11 cellular contexts compared by ENCODE assay signal in genomic region chr4:168634276-168634802, GRCh38.
DNase-seq lines count a peak whose midpoint lies in the region; ATAC-seq and TF ChIP-seq lines count a peak whose summit lies in the region.
"Had no signal": no experiment of that assay in that cellular context is flagged by ENCODE, and none has a peak within 500 bp of the region (broad histone marks: within the 10 kb centered on the region; RNA-seq: fewer than 3 reads in every experiment).

No MANE protein-coding gene starts in this region.

- POLR2A ChIA-PET in GM10248 (lab: Yijun Ruan, JAX) = no interaction called here

- no peak for TF ChIP-seq POLR2A in sigmoid colon (IDR thresholded peaks at IDR 0.05)

- no peak overlapping the region for H3K9ac ChIP-seq in GM23248

- no peaks in the 10 kb centered on the region for H3K9me3 ChIP-seq in GM23248 (ENCODE audit: low read depth)
- H3K9me3 ChIP-seq in sigmoid colon = no peaks in the 10 kb centered on the region

- intact Hi-C loops in sigmoid colon (cut with DNase I) = loop anchor here (10.0 kb wide), 1 partner anchor 200 kb away; no protein-coding TSS in a partner anchor

- peak overlapping the region; percentile 16 for H3K27ac ChIP-seq in GM23248
- peak overlapping the region in 3 of 4 donors; percentile 42 to 93 (median 83) for H3K27ac ChIP-seq in sigmoid colon

- WGBS in GM23248 (ENCODE audit: low coverage in 1 of 2, low lambda C conversion rate in 2 of 2, missing lambda C conversion rate in 2 of 2), 2 experiments = 9 to 11% methylated on average over 11 of the region's 11 CpGs
- WGBS in sigmoid colon, 2 donors = 40 to 80% methylated on average over 11 of the region's 11 CpGs

- CTCF ChIA-PET in GM10248 (lab: Yijun Ruan, JAX) = interaction anchor here (0.8 to 2.0 kb wide), 5 partner anchors 11 to 26 kb away, joined by 3 to 4 read pairs (median 3); no protein-coding TSS in a partner anchor

- DNase-seq in GM23248 (peak; percentile 89), fibroblast of pulmonary artery (ENCODE audit: low read depth) (peak; percentile 92), sigmoid colon (no peak), NCI-H2171 (lab: John Stamatoyannopoulos, UW) (no peak), GM10248 (ENCODE audit: extremely low spot score) (no peak)
- DNase-seq: NCI-H1092 treated with DMSO at 0.1 percent for 48 hours; stimulated activated naive B cell treated with anti-CD40 and anti-IgM and Interleukin-4, amounts not matched to agents 10 μg/mL and 1 μg/mL and 100 μg/mL, for 72 hours had no signal

- no peak for TF ChIP-seq EP300 in sigmoid colon (IDR thresholded peaks at IDR 0.05)

- H3K4me2 ChIP-seq in GM23248 (ENCODE audit: unreplicated experiment) = peak overlapping the region; percentile 68

- in situ Hi-C loops in GM23248 (cut with MboI) = no loop called here

- no peaks in the 10 kb centered on the region for H4K20me1 ChIP-seq in GM23248 (ENCODE audit: insufficient read depth)

- no peaks in the 10 kb centered on the region for H3K36me3 ChIP-seq in GM23248 (ENCODE audit: low read depth)
- H3K36me3 ChIP-seq in sigmoid colon = no peaks in the 10 kb centered on the region

- H3K4me3 ChIP-seq in GM23248 = peak overlapping the region; percentile 47
- no peak overlapping the region for H3K4me3 ChIP-seq in fibroblast of pulmonary artery (replicated peaks; ENCODE audit: low read depth, low read length)
- peak overlapping the region in 2 of 4 donors; percentile 9 to 65 for H3K4me3 ChIP-seq in sigmoid colon

- no peaks in the 10 kb centered on the region; the same call in 1 of the 2 replicates for H3K27me3 ChIP-seq in GM23248 (replicated peaks; ENCODE audit: insufficient read depth)
- H3K27me3 ChIP-seq in sigmoid colon = no peaks in the 10 kb centered on the region

- H2AFZ ChIP-seq in GM23248 = no peak overlapping the region

- no peaks in the 10 kb centered on the region for H3K79me2 ChIP-seq in GM23248 (ENCODE audit: insufficient read depth)

- no peaks in the 10 kb centered on the region for H3K9me2 ChIP-seq in GM23248 (ENCODE audit: insufficient read depth)

- peaks cover 60% of the 10 kb centered on the region for H3K4me1 ChIP-seq in GM23248 (ENCODE audit: insufficient read depth)
- H3K4me1 ChIP-seq in sigmoid colon = peaks cover 0 to 56% (median 46%) of the 10 kb centered on the region in 4 donors

- ATAC-seq in HG03457 (IDR thresholded peaks at IDR 0.05; ENCODE audit: unreplicated experiment) (no peak), GM18868 (IDR thresholded peaks at IDR 0.05; ENCODE audit: unreplicated experiment) (no peak)
- ATAC-seq: left lobe of liver had no signal

- H3F3A ChIP-seq in GM23248 (ENCODE audit: insufficient read depth) = peaks cover 67% of the 10 kb centered on the region

- no peak for TF ChIP-seq CTCF in fibroblast of pulmonary artery (IDR thresholded peaks at IDR 0.05; ENCODE audit: low read length, missing control alignments)
- no peak for TF ChIP-seq CTCF in sigmoid colon (IDR thresholded peaks at IDR 0.05)
- TF ChIP-seq CTCF in GM10248 (IDR thresholded peaks at IDR 0.05; ENCODE audit: control extremely low read depth, extremely low read depth, low read depth, missing control alignments) = no peak

TF ChIP-seq in PFSK-1, 5 proteins besides CTCF, POLR2A, EP300 and RAD21:
- no peak for TF ChIP-seq POLR2AphosphoS5 (IDR thresholded peaks at IDR 0.05; ENCODE audit: low read depth, low read length)
- TF ChIP-seq REST (IDR thresholded peaks at IDR 0.05; ENCODE audit: insufficient read depth in 1 of 2, low read depth in 2 of 2, low read length in 2 of 2) = no peak
- TF ChIP-seq TAF1 (IDR thresholded peaks at IDR 0.05; ENCODE audit: borderline replicate concordance, insufficient read depth, low read length) = peak; percentile 43; the same call in 1 of the 2 replicates
- TF ChIP-seq FOXP2 (optimal IDR thresholded peaks at IDR 0.05; ENCODE audit: borderline replicate concordance, extremely low read depth, extremely low read length, insufficient read depth) = no peak

Comparison
In these comparisons a context has a peak if more than half of its experiments do, and no peak if none do; other contexts are left out.
1. DNase-seq: peak in GM23248 (single experiment) and fibroblast of pulmonary artery (single experiment); none in sigmoid colon (single experiment), NCI-H2171 (single experiment) and GM10248 (single experiment).